In the genomic region with DNA sequence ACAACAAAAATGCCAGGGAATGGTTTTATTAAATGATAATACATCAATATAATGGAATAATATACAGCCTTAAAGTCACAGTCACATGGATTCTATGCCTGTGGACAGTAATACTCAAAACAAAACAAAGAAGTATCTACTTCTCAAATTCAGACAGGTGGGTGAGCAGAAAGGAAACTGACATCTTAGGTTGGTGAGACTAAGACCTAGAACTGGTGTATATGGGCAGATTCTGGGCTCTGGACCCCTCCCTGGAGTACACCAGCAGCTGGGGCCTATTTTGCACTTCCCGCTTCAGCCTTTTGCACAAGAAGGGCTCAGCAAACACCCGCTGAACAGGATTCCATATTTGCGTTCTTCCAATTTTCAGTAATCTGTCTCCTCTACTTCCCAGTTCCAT, we compare ENCODE assay signal across 9 cellular contexts. TPM values are rescaled to one million over a fixed set of nuclear protein-coding genes. Genes with fewer than 3 reads are reported as not detected.
DNase-seq lines count a peak whose midpoint lies in the region; ATAC-seq lines count a peak whose summit lies in the region.
"Had no signal": no experiment of that assay in that cellular context is flagged by ENCODE, and none has a peak within 500 bp of the region (broad histone marks: within the 10 kb centered on the region; RNA-seq: fewer than 3 reads in every experiment).

No MANE protein-coding gene starts in this region.

- H3K9ac ChIP-seq in adipocyte (ENCODE audit: low read length), result no peak overlapping the region
- no peak overlapping the region for H3K9ac ChIP-seq in skeletal muscle satellite cell (ENCODE audit: low read depth, low read length)

- POLR2A ChIA-PET in activated CD4-positive, alpha-beta T cell treated with anti-CD3 and anti-CD28 coated beads for 36 hours (lab: Charles Lee), result interaction anchor here (0.5 to 0.7 kb wide), 2 partner anchors 22 to 355 kb away, joined by 3 read pairs; no protein-coding TSS in a partner anchor

- H3K36me3 ChIP-seq in adipocyte (ENCODE audit: control insufficient read depth, insufficient read depth, low read length, severe bottlenecking) (peaks cover 8% of the 10 kb centered on the region), skeletal muscle satellite cell (ENCODE audit: insufficient read depth, low read length) (peaks cover 13% of the 10 kb centered on the region)

- H3K4me3 ChIP-seq in adipocyte (ENCODE audit: low read length), result peak overlapping the region; percentile 100
- no peak overlapping the region for H3K4me3 ChIP-seq in skeletal muscle satellite cell (ENCODE audit: low read length)

- peak overlapping the region; percentile 42 for H3K27ac Mint-ChIP-seq in activated CD4-positive, alpha-beta T cell treated with anti-CD3 and anti-CD28 coated beads for 36 hours

- intact Hi-C loops in activated CD4-positive, alpha-beta T cell treated with anti-CD3 and anti-CD28 coated beads for 36 hours (cut with DNase I, micrococcal nuclease), result no loop called here

- CTCF ChIA-PET in activated CD4-positive, alpha-beta T cell treated with anti-CD3 and anti-CD28 coated beads for 36 hours (lab: Charles Lee), result no interaction called here

- H3K27me3 ChIP-seq in adipocyte (replicated peaks; ENCODE audit: control insufficient read depth, insufficient read depth, low read length), result no peaks in the 10 kb centered on the region
- peaks cover 9% of the 10 kb centered on the region for H3K27me3 ChIP-seq in skeletal muscle satellite cell (ENCODE audit: control insufficient read depth, insufficient read depth, low read length)

- peak overlapping the region; percentile 20 for H3K4me2 ChIP-seq in skeletal muscle satellite cell (ENCODE audit: low read length)

- H3K4me1 ChIP-seq in adipocyte (ENCODE audit: control insufficient read depth, insufficient read depth, low read length), result peaks cover 21% of the 10 kb centered on the region
- peaks cover 13% of the 10 kb centered on the region for H3K4me1 ChIP-seq in skeletal muscle satellite cell (ENCODE audit: control insufficient read depth, insufficient read depth, low read length)

- H3K9me3 ChIP-seq in adipocyte (ENCODE audit: control insufficient read depth, low read length) (no peaks in the 10 kb centered on the region), skeletal muscle satellite cell (replicated peaks; ENCODE audit: low read length) (no peaks in the 10 kb centered on the region)
- H3K9me3 ChIP-seq: stomach had no signal

- H3K4me1 Mint-ChIP-seq in activated CD4-positive, alpha-beta T cell treated with anti-CD3 and anti-CD28 coated beads for 36 hours, result peaks cover 33% of the 10 kb centered on the region

- DNase-seq in activated CD4-positive, alpha-beta T cell treated with anti-CD3 and anti-CD28 coated beads for 36 hours, result no peak
- no peak for DNase-seq in activated CD4-positive, alpha-beta T cell treated with anti-CD3 and anti-CD28 coated beads for 48 hours
- no peak for DNase-seq in adipocyte (ENCODE audit: low read depth)
- DNase-seq in NCI-H2107 (lab: John Stamatoyannopoulos, UW), result no peak
- DNase-seq: stomach had no signal

- ATAC-seq in activated CD4-positive, alpha-beta T cell treated with anti-CD3 and anti-CD28 coated beads for 36 hours, result no peak
- peak; percentile 30 for ATAC-seq in HG02885 (IDR thresholded peaks at IDR 0.05; ENCODE audit: poor library complexity, unreplicated experiment)
- no peak for ATAC-seq in HG02981 (IDR thresholded peaks at IDR 0.05; ENCODE audit: unreplicated experiment)
- no peak for ATAC-seq in GM18520 (IDR thresholded peaks at IDR 0.05; ENCODE audit: unreplicated experiment)

- H3K4me3 Mint-ChIP-seq in activated CD4-positive, alpha-beta T cell treated with anti-CD3 and anti-CD28 coated beads for 36 hours, result peak overlapping the region; percentile 96

- peaks cover 3% of the 10 kb centered on the region for H3K27me3 Mint-ChIP-seq in activated CD4-positive, alpha-beta T cell treated with anti-CD3 and anti-CD28 coated beads for 36 hours

- peaks cover 19% of the 10 kb centered on the region for H3K36me3 Mint-ChIP-seq in activated CD4-positive, alpha-beta T cell treated with anti-CD3 and anti-CD28 coated beads for 36 hours (ENCODE audit: low read depth)

- H3K9me3 Mint-ChIP-seq in activated CD4-positive, alpha-beta T cell treated with anti-CD3 and anti-CD28 coated beads for 36 hours (ENCODE audit: low read depth), result no peaks in the 10 kb centered on the region

RNA-seq across cellular contexts. Expression of a gene that starts 5.4 kb away (rescaled TPM):
- 10 to 100 TPM; 70.5 to 92.6 TPM for total RNA-seq in activated CD4-positive, alpha-beta T cell treated with anti-CD3 and anti-CD28 coated beads for 36 hours
- 185 TPM in 2 replicates for total RNA-seq in skeletal muscle satellite cell (2012; rRNA removed)

RNA-seq across cellular contexts. Expression of a gene that starts 12.7 kb away (rescaled TPM):
- 10 to 100 TPM; 16.4 to 17.2 TPM for total RNA-seq in activated CD4-positive, alpha-beta T cell treated with anti-CD3 and anti-CD28 coated beads for 36 hours
- total RNA-seq in skeletal muscle satellite cell (2012; rRNA removed), result 1.7 and 4.3 TPM in 2 replicates

RNA-seq across cellular contexts. Expression of a gene that starts 32.4 kb away (rescaled TPM):
- total RNA-seq in activated CD4-positive, alpha-beta T cell treated with anti-CD3 and anti-CD28 coated beads for 36 hours, result 10 to 100 TPM; 44.2 TPM
- total RNA-seq in skeletal muscle satellite cell (2012; rRNA removed), result 83.4 and 121 TPM in 2 replicates

RNA-seq across cellular contexts. Expression of a gene that starts 32.9 kb away (rescaled TPM):
- 10 to 100 TPM; 30.7 to 35.9 TPM for total RNA-seq in activated CD4-positive, alpha-beta T cell treated with anti-CD3 and anti-CD28 coated beads for 36 hours
- 64.9 and 73.6 TPM in 2 replicates for total RNA-seq in skeletal muscle satellite cell (2012; rRNA removed)

RNA-seq across cellular contexts. Expression of a gene that starts 49.5 kb away (rescaled TPM):
- not detected for total RNA-seq in activated CD4-positive, alpha-beta T cell treated with anti-CD3 and anti-CD28 coated beads for 36 hours
- not detected in 2 replicates for total RNA-seq in skeletal muscle satellite cell (2012; rRNA removed)
